Comparison of ENCODE assay signal across 13 cellular contexts in genomic region chr4:152117501-152117900, GRCh38.
A peak's percentile ranks its signal among the peaks of the same experiment; 100 is the strongest.
DNase-seq lines count a peak whose midpoint lies in the region; ATAC-seq and TF ChIP-seq lines count a peak whose summit lies in the region.
"Had no signal": no experiment of that assay in that cellular context is flagged by ENCODE, and none has a peak within 500 bp of the region (broad histone marks: within the 10 kb centered on the region; RNA-seq: fewer than 3 reads in every experiment).

No MANE protein-coding gene starts in this region.

- peaks cover 1% of the 10 kb centered on the region for H3K9me3 Mint-ChIP-seq in activated CD8-positive, alpha-beta T cell treated with anti-CD3 and anti-CD28 coated beads for 36 hours
- peaks cover 14% of the 10 kb centered on the region for H3K9me3 Mint-ChIP-seq in activated CD8-positive, alpha-beta T cell treated with anti-CD3 and anti-CD28 coated beads, Interleukin-2, amount 10 ng/mL, durations not matched to agents 7 days and 5 days (ENCODE audit: insufficient read depth)
- H3K9me3 Mint-ChIP-seq in CD4-positive, alpha-beta memory T cell = peaks cover 0 to 10% (median 5%) of the 10 kb centered on the region in 8 donors
- H3K9me3 Mint-ChIP-seq in naive thymus-derived CD4-positive, alpha-beta T cell = peaks cover 0 to 14% (median 4%) of the 10 kb centered on the region in 11 donors

- H3K4me2 ChIP-seq in hepatocyte = no peak overlapping the region
- H3K4me2 ChIP-seq: A549, PC-9 had no signal

- no peaks in the 10 kb centered on the region for H3K79me2 ChIP-seq in hepatocyte

- peaks cover 49% of the 10 kb centered on the region for H3K4me1 Mint-ChIP-seq in activated CD8-positive, alpha-beta T cell treated with anti-CD3 and anti-CD28 coated beads for 36 hours (ENCODE audit: low read depth)
- peaks cover 37% of the 10 kb centered on the region for H3K4me1 Mint-ChIP-seq in activated CD8-positive, alpha-beta T cell treated with anti-CD3 and anti-CD28 coated beads, Interleukin-2, amount 10 ng/mL, durations not matched to agents 7 days and 5 days (ENCODE audit: low read depth)
- peaks cover 40 to 56% (median 48%) of the 10 kb centered on the region in 4 donors for H3K4me1 Mint-ChIP-seq in CD4-positive, alpha-beta memory T cell
- H3K4me1 Mint-ChIP-seq in naive thymus-derived CD4-positive, alpha-beta T cell = peaks cover 33 to 67% (median 61%) of the 10 kb centered on the region in 7 donors

- H3K4me1 ChIP-seq in CD4-positive, alpha-beta memory T cell (ENCODE audit: insufficient read depth, low read length) = peaks cover 34% of the 10 kb centered on the region
- peaks cover 27 to 35% of the 10 kb centered on the region in 2 donors for H3K4me1 ChIP-seq in naive thymus-derived CD4-positive, alpha-beta T cell (ENCODE audit: control insufficient read depth in 2 of 2, insufficient read depth in 2 of 2, low read length in 2 of 2)
- H3K4me1 ChIP-seq in hepatocyte (ENCODE audit: insufficient read depth) = no peaks in the 10 kb centered on the region
- H3K4me1 ChIP-seq: A549 had no signal

- H4K20me1 ChIP-seq in hepatocyte (ENCODE audit: insufficient read depth, poor library complexity, severe bottlenecking) = no peaks in the 10 kb centered on the region

- no peak overlapping the region for H3K4me3 Mint-ChIP-seq in activated CD8-positive, alpha-beta T cell treated with anti-CD3 and anti-CD28 coated beads for 36 hours
- H3K4me3 Mint-ChIP-seq in activated CD8-positive, alpha-beta T cell treated with anti-CD3 and anti-CD28 coated beads, Interleukin-2, amount 10 ng/mL, durations not matched to agents 7 days and 5 days = no peak overlapping the region
- no peak overlapping the region for H3K4me3 Mint-ChIP-seq in CD4-positive, alpha-beta memory T cell
- peak overlapping the region in 5 of 10 donors; percentile 48 to 94 (median 89) for H3K4me3 Mint-ChIP-seq in naive thymus-derived CD4-positive, alpha-beta T cell

- H3K4me3 ChIP-seq in CD4-positive, alpha-beta memory T cell (ENCODE audit: low read length in 2 of 2) = no peak overlapping the region
- H3K4me3 ChIP-seq in naive thymus-derived CD4-positive, alpha-beta T cell (ENCODE audit: low read length) = no peak overlapping the region
- no peak overlapping the region for H3K4me3 ChIP-seq in hepatocyte
- H3K4me3 ChIP-seq: A549, PC-9 had no signal

- no peaks in the 10 kb centered on the region for H3K9me2 ChIP-seq in hepatocyte (replicated peaks; ENCODE audit: insufficient read depth)

- no peak for DNase-seq in activated CD8-positive, alpha-beta T cell treated with anti-CD3 and anti-CD28 coated beads for 36 hours
- DNase-seq in activated CD8-positive, alpha-beta T cell treated with anti-CD3 and anti-CD28 coated beads, Interleukin-2, amount 10 ng/mL, durations not matched to agents 7 days and 5 days = no peak
- no peak for DNase-seq in CD4-positive, alpha-beta memory T cell
- DNase-seq in astrocyte of the hippocampus (ENCODE audit: low read depth, low spot score) (peak; percentile 40), hepatocyte (ENCODE audit: low spot score) (no peak), SIG-M5 treated with dmso at 0.1 percent for 504 hours (lab: John Stamatoyannopoulos, UW; ENCODE audit: unreplicated experiment) (no peak)
- no peak for DNase-seq in naive thymus-derived CD4-positive, alpha-beta T cell
- no peak for DNase-seq in activated T-cell treated with anti-CD3 and anti-CD28 coated beads, Interleukin-2, amount 50 U/mL, for 1 hour
- DNase-seq: DMS 273 treated with DMSO at 0.1 percent for 48 hours, NCI-H1436 treated with DMSO at 0.1 percent for 48 hours, NCI-H526 treated with DMSO at 0.1 percent for 48 hours, PC-9 had no signal

- ATAC-seq in activated CD8-positive, alpha-beta T cell treated with anti-CD3 and anti-CD28 coated beads for 36 hours = no peak
- no peak for ATAC-seq in activated CD8-positive, alpha-beta T cell treated with anti-CD3 and anti-CD28 coated beads, Interleukin-2, amount 10 ng/mL, durations not matched to agents 7 days and 5 days
- ATAC-seq in naive thymus-derived CD4-positive, alpha-beta T cell = no peak
- ATAC-seq: A549 had no signal

- H3K27me3 ChIP-seq in CD4-positive, alpha-beta memory T cell (ENCODE audit: insufficient read depth, low read length) = no peaks in the 10 kb centered on the region
- no peaks in the 10 kb centered on the region for H3K27me3 ChIP-seq in naive thymus-derived CD4-positive, alpha-beta T cell (ENCODE audit: control insufficient read depth in 2 of 2, insufficient read depth in 2 of 2, low read length in 2 of 2)
- H3K27me3 ChIP-seq in hepatocyte = no peaks in the 10 kb centered on the region

- H2AFZ ChIP-seq in hepatocyte = no peak overlapping the region
- H2AFZ ChIP-seq: PC-9 had no signal

- H3K27ac ChIP-seq in CD4-positive, alpha-beta memory T cell (ENCODE audit: low read depth, low read length) = no peak overlapping the region
- H3K27ac ChIP-seq in naive thymus-derived CD4-positive, alpha-beta T cell (ENCODE audit: low read depth, low read length) = no peak overlapping the region
- H3K27ac ChIP-seq in hepatocyte = no peak overlapping the region
- H3K27ac ChIP-seq: A549, PC-9 had no signal

- 80% methylated on average over 7 of the region's 7 CpGs for WGBS in hepatocyte (ENCODE audit: low lambda C conversion rate, missing lambda C conversion rate)

- CTCF ChIA-PET in activated CD8-positive, alpha-beta T cell treated with anti-CD3 and anti-CD28 coated beads for 36 hours (lab: Charles Lee) = no interaction called here
- CTCF ChIA-PET in activated CD8-positive, alpha-beta T cell treated with anti-CD3 and anti-CD28 coated beads, Interleukin-2, amount 10 ng/mL, durations not matched to agents 7 days and 5 days (lab: Charles Lee) = no interaction called here
- CTCF ChIA-PET in CD4-positive, alpha-beta memory T cell (lab: Charles Lee; ENCODE audit: partially characterized antibody) = no interaction called here
- CTCF ChIA-PET in naive thymus-derived CD4-positive, alpha-beta T cell (lab: Charles Lee) = no interaction called here

- H3K27ac Mint-ChIP-seq in activated CD8-positive, alpha-beta T cell treated with anti-CD3 and anti-CD28 coated beads for 36 hours = peak overlapping the region; percentile 71
- H3K27ac Mint-ChIP-seq in activated CD8-positive, alpha-beta T cell treated with anti-CD3 and anti-CD28 coated beads, Interleukin-2, amount 10 ng/mL, durations not matched to agents 7 days and 5 days = no peak overlapping the region
- H3K27ac Mint-ChIP-seq in CD4-positive, alpha-beta memory T cell = peak overlapping the region in 5 of 7 donors; percentile 54 to 97 (median 97)
- peak overlapping the region in 8 of 9 donors; percentile 91 to 100 (median 98) for H3K27ac Mint-ChIP-seq in naive thymus-derived CD4-positive, alpha-beta T cell

- no peak for TF ChIP-seq CTCF in activated CD8-positive, alpha-beta T cell treated with anti-CD3 and anti-CD28 coated beads for 36 hours (IDR thresholded peaks at IDR 0.05)
- TF ChIP-seq CTCF in hepatocyte (IDR thresholded peaks at IDR 0.05; ENCODE audit: poor library complexity) = no peak

- no peaks in the 10 kb centered on the region for H3K36me3 ChIP-seq in CD4-positive, alpha-beta memory T cell (ENCODE audit: insufficient read depth, low read length)
- no peaks in the 10 kb centered on the region for H3K36me3 ChIP-seq in naive thymus-derived CD4-positive, alpha-beta T cell (ENCODE audit: control insufficient read depth in 2 of 3, insufficient read depth in 3 of 3, low read length in 3 of 3)
- no peaks in the 10 kb centered on the region for H3K36me3 ChIP-seq in hepatocyte (replicated peaks; ENCODE audit: insufficient read depth, low read depth)

- H3K36me3 Mint-ChIP-seq in activated CD8-positive, alpha-beta T cell treated with anti-CD3 and anti-CD28 coated beads for 36 hours (ENCODE audit: low read depth) = no peaks in the 10 kb centered on the region
- H3K36me3 Mint-ChIP-seq in activated CD8-positive, alpha-beta T cell treated with anti-CD3 and anti-CD28 coated beads, Interleukin-2, amount 10 ng/mL, durations not matched to agents 7 days and 5 days (ENCODE audit: low read depth) = peaks cover 22% of the 10 kb centered on the region
- H3K36me3 Mint-ChIP-seq in CD4-positive, alpha-beta memory T cell = peaks cover 0 to 5% of the 10 kb centered on the region in 2 donors
- peaks cover 0 to 24% (median 0%) of the 10 kb centered on the region in 5 donors for H3K36me3 Mint-ChIP-seq in naive thymus-derived CD4-positive, alpha-beta T cell

- intact Hi-C loops in activated CD8-positive, alpha-beta T cell treated with anti-CD3 and anti-CD28 coated beads for 36 hours (cut with micrococcal nuclease) = no loop called here
- intact Hi-C loops in CD4-positive, alpha-beta memory T cell (cut with micrococcal nuclease) = loop anchor here (5.0 kb wide), 1 partner anchor 55 kb away; no protein-coding TSS in a partner anchor
- intact Hi-C loops in naive thymus-derived CD4-positive, alpha-beta T cell (cut with micrococcal nuclease) = loop anchor here in 1 of 2 donors (2.0 to 5.0 kb wide), 2 partner anchors 13 to 45 kb away; no protein-coding TSS in a partner anchor

- POLR2A ChIA-PET in activated CD8-positive, alpha-beta T cell treated with anti-CD3 and anti-CD28 coated beads for 36 hours (lab: Charles Lee) = no interaction called here
- POLR2A ChIA-PET in activated CD8-positive, alpha-beta T cell treated with anti-CD3 and anti-CD28 coated beads, Interleukin-2, amount 10 ng/mL, durations not matched to agents 7 days and 5 days (lab: Charles Lee) = no interaction called here
- POLR2A ChIA-PET in CD4-positive, alpha-beta memory T cell (lab: Charles Lee; ENCODE audit: partially characterized antibody) = interaction anchor here (10.7 kb wide), 1 partner anchor 14 kb away, joined by 145 read pairs; no protein-coding TSS in a partner anchor
- POLR2A ChIA-PET in naive thymus-derived CD4-positive, alpha-beta T cell (lab: Charles Lee) = interaction anchor here (0.6 to 2.1 kb wide), 4 partner anchors 10 to 291 kb away, joined by 3 to 8 read pairs (median 4); no protein-coding TSS in a partner anchor

- H3K9me3 ChIP-seq in CD4-positive, alpha-beta memory T cell (ENCODE audit: control insufficient read depth in 1 of 2, low read length in 2 of 2) = no peaks in the 10 kb centered on the region
- H3K9me3 ChIP-seq in naive thymus-derived CD4-positive, alpha-beta T cell (ENCODE audit: control insufficient read depth in 2 of 3, low read length in 3 of 3) = no peaks in the 10 kb centered on the region
- no peaks in the 10 kb centered on the region for H3K9me3 ChIP-seq in hepatocyte (ENCODE audit: low read depth)
- H3K9me3 ChIP-seq: A549 had no signal

- no peaks in the 10 kb centered on the region for H3K27me3 Mint-ChIP-seq in activated CD8-positive, alpha-beta T cell treated with anti-CD3 and anti-CD28 coated beads for 36 hours
- no peaks in the 10 kb centered on the region for H3K27me3 Mint-ChIP-seq in activated CD8-positive, alpha-beta T cell treated with anti-CD3 and anti-CD28 coated beads, Interleukin-2, amount 10 ng/mL, durations not matched to agents 7 days and 5 days (ENCODE audit: low read depth)
- no peaks in the 10 kb centered on the region for H3K27me3 Mint-ChIP-seq in CD4-positive, alpha-beta memory T cell
- H3K27me3 Mint-ChIP-seq in naive thymus-derived CD4-positive, alpha-beta T cell = no peaks in the 10 kb centered on the region

Comparison
In these comparisons a context has a peak if more than half of its experiments do, and no peak if none do; other contexts are left out.
1. POLR2A ChIA-PET loops: an anchor here in CD4-positive, alpha-beta memory T cell (10.7 kb wide) and naive thymus-derived CD4-positive, alpha-beta T cell (0.6 to 2.1 kb wide); none called in activated CD8-positive, alpha-beta T cell treated with anti-CD3 and anti-CD28 coated beads for 36 hours and activated CD8-positive, alpha-beta T cell treated with anti-CD3 and anti-CD28 coated beads, Interleukin-2, amount 10 ng/mL, durations not matched to agents 7 days and 5 days.